In the genomic region with DNA sequence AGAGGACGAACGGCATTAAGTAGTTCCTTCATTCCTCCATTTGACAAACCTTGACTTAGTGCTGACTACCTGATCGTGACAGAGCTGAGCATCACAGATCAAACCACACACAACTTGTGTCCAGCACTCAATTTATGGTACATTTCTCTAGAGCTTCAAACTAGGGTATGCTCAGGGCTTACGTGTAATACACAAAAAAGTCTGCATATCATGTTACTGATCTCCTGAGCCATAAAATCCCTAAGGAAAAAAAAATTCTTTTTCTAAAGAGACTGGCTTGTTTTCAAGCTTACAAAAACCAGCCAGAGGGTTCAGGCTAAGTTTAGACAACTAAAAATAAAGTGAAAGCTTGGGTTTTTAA, we compare ENCODE assay signal across 16 cellular contexts.
"Had no signal": no experiment of that assay in that cellular context is flagged by ENCODE, and none has a peak within 500 bp of the region (broad histone marks: within the 10 kb centered on the region; RNA-seq: fewer than 3 reads in every experiment).

No MANE protein-coding gene starts in this region.

- H3K27ac ChIP-seq: spleen had no signal

- H3K27me3 ChIP-seq: body of pancreas, left lung had no signal

- H3K9me3 ChIP-seq: body of pancreas, prostate gland had no signal

- H3K4me3 ChIP-seq: body of pancreas, left lung, prostate gland, spleen had no signal

- DNase-seq: activated CD4-positive, alpha-beta memory T cell treated with anti-CD3 and anti-CD28 coated beads for 36 hours; activated CD4-positive, alpha-beta T cell treated with anti-CD3 and anti-CD28 coated beads for 48 hours; activated naive CD4-positive, alpha-beta T cell treated with anti-CD3 and anti-CD28 coated beads for 36 hours; activated naive CD8-positive, alpha-beta T cell treated with anti-CD3 and anti-CD28 coated beads, Interleukin-2, amount 10 ng/mL, durations not matched to agents 7 days and 5 days; activated T-cell treated with anti-CD3 and anti-CD28 coated beads, Interleukin-2, amount 50 U/mL, for 48 hours; amniotic stem cell; body of pancreas; central memory CD4-positive, alpha-beta T cell; cortex of kidney; left lung; natural killer cell; spleen; stimulated activated CD4-positive, alpha-beta T cell treated with anti-CD3 and anti-CD28 coated beads, Interleukin-4, amount 100 ng/mL, for 1 hour; stimulated activated naive CD4-positive, alpha-beta T cell treated with Interleukin-2 at 50 U/mL for 16 hours had no signal

- H3K4me1 ChIP-seq: left lung, prostate gland, spleen had no signal

- ATAC-seq: body of pancreas, left lung, natural killer cell, SK-N-SH treated with all-trans-retinoic acid at 6 μM for 48 hours had no signal

- H3K36me3 ChIP-seq: left lung, prostate gland, spleen had no signal
